Comparison of ENCODE assay signal across 18 cellular contexts in the genomic region with DNA sequence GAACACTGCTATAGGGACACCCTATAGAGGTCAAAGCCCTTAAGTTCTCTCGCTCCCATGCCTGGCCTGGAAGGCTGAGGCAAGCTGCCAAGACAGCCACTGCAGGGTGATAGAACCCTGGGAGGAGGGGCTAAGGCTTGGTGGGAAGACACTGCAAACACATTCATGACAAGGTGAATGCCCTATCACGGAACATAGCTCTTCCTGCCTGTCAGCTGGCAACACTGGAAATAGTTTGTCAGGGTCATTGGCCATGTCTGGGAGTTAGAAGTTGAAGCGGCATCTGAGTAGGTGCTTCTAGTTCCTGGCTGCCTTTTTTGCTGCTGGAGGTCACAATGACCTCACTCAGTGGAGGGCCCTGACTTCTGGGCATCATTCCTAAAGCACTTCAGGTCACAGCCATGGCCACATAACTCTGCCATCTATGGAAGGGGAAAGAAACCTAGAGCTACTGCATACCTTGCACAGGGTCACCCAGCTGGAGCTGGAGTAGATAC. TPM values are rescaled to one million over a fixed set of nuclear protein-coding genes. Genes with fewer than 3 reads are reported as not detected.
DNase-seq lines count a peak whose midpoint lies in the region; ATAC-seq, FAIRE-seq and TF ChIP-seq lines count a peak whose summit lies in the region.
"Had no signal": no experiment of that assay in that cellular context is flagged by ENCODE, and none has a peak within 500 bp of the region (broad histone marks: within the 10 kb centered on the region; RNA-seq: fewer than 3 reads in every experiment).

No MANE protein-coding gene starts in this region.

- in situ Hi-C loops in HepG2 (cut with HindIII; ENCODE audit: extremely low pct_ligation_motif_present, low pct_unique_long_range_greater_than_20kb), result no loop called here

- POLR2A ChIA-PET in HepG2 (lab: Yijun Ruan, JAX), result no interaction called here
- POLR2A ChIA-PET in activated CD8-positive, alpha-beta T cell treated with anti-CD3 and anti-CD28 coated beads for 36 hours (lab: Charles Lee), result no interaction called here

- peaks cover 6% of the 10 kb centered on the region for H3K4me1 Mint-ChIP-seq in activated CD8-positive, alpha-beta T cell treated with anti-CD3 and anti-CD28 coated beads for 36 hours (ENCODE audit: low read depth)

- H3K79me2 ChIP-seq in HepG2 (ENCODE audit: insufficient read depth, low read length), result no peaks in the 10 kb centered on the region

- no peak overlapping the region for H3K27ac Mint-ChIP-seq in activated CD8-positive, alpha-beta T cell treated with anti-CD3 and anti-CD28 coated beads for 36 hours

- no peak for FAIRE-seq in HepG2 (lab: Jason Lieb, UNC)
- FAIRE-seq: A549 had no signal

- H2AFZ ChIP-seq in HepG2 (ENCODE audit: low read length), result no peak overlapping the region

- H3K27me3 ChIP-seq in liver (ENCODE audit: control insufficient read depth in 4 of 4, insufficient read depth in 4 of 4, low read length in 3 of 4), result no peaks in the 10 kb centered on the region
- H3K27me3 ChIP-seq in HepG2 (ENCODE audit: control insufficient read depth in 1 of 2, insufficient read depth in 2 of 2, low read length in 2 of 2), result no peaks in the 10 kb centered on the region
- H3K27me3 ChIP-seq in muscle layer of duodenum (ENCODE audit: low read depth, low read length), result no peaks in the 10 kb centered on the region
- no peaks in the 10 kb centered on the region for H3K27me3 ChIP-seq in vagina

- peaks cover 0 to 6% (median 0%) of the 10 kb centered on the region in 4 donors for H3K36me3 ChIP-seq in liver (ENCODE audit: control insufficient read depth in 4 of 4, insufficient read depth in 3 of 4, low read depth in 1 of 4, low read length in 3 of 4)
- H3K36me3 ChIP-seq in HepG2 (replicated peaks in 1 of 2; ENCODE audit: control insufficient read depth in 1 of 2, insufficient read depth in 2 of 2, low read length in 2 of 2), result peaks cover 5 to 31% of the 10 kb centered on the region in 2 experiments; a peak in 4 of 5 replicates
- peaks cover 6 to 26% of the 10 kb centered on the region in 2 donors for H3K36me3 ChIP-seq in muscle layer of duodenum (ENCODE audit: control insufficient read depth in 1 of 2, insufficient read depth in 2 of 2, low read length in 2 of 2)
- H3K36me3 ChIP-seq in vagina, result peaks cover 0 to 28% of the 10 kb centered on the region in 2 donors

- no peaks in the 10 kb centered on the region for H3K9me3 Mint-ChIP-seq in activated CD8-positive, alpha-beta T cell treated with anti-CD3 and anti-CD28 coated beads for 36 hours
- H3K9me3 Mint-ChIP-seq: activated T-helper 17 cell treated with anti-CD3 and anti-CD28 coated beads, Interleukin-2, amount 50 U/mL, for 72 hours; naive B cell had no signal

- H3K27me3 Mint-ChIP-seq in activated CD8-positive, alpha-beta T cell treated with anti-CD3 and anti-CD28 coated beads for 36 hours, result no peaks in the 10 kb centered on the region

- H3K9me3 ChIP-seq in liver (ENCODE audit: control insufficient read depth in 4 of 4, low read length in 3 of 4) (no peaks in the 10 kb centered on the region), HepG2 (ENCODE audit: low read length) (no peaks in the 10 kb centered on the region), muscle layer of duodenum (ENCODE audit: control insufficient read depth in 1 of 2, low read length in 2 of 2) (no peaks in the 10 kb centered on the region), vagina (no peaks in the 10 kb centered on the region)
- H3K9me3 ChIP-seq: A549, spleen had no signal

- no peak overlapping the region for H3K4me2 ChIP-seq in HepG2 (ENCODE audit: low read depth, low read length)
- H3K4me2 ChIP-seq: A549 had no signal

- no peaks in the 10 kb centered on the region for H4K20me1 ChIP-seq in HepG2 (ENCODE audit: insufficient read depth, low read length)

- H3K36me3 Mint-ChIP-seq in activated CD8-positive, alpha-beta T cell treated with anti-CD3 and anti-CD28 coated beads for 36 hours (ENCODE audit: low read depth), result peaks cover 15% of the 10 kb centered on the region

- H3K9ac ChIP-seq in liver (ENCODE audit: low read depth in 1 of 2, low read length in 2 of 2), result no peak overlapping the region
- no peak overlapping the region for H3K9ac ChIP-seq in HepG2 (ENCODE audit: insufficient read depth, low read depth, low read length)

- WGBS in liver, result 31% methylated on average over 3 of the region's 3 CpGs
- 100% methylated on average over 2 of the region's 3 CpGs for WGBS in HepG2 (ENCODE audit: low lambda C conversion rate)

- TF ChIP-seq EP300 in HepG2 (IDR thresholded peaks at IDR 0.05; ENCODE audit: low read depth in 2 of 2, low read length in 2 of 2) (no peak), HepG2 (CRISPR knock-in tag; IDR thresholded peaks at IDR 0.05; ENCODE audit: borderline replicate concordance) (no peak)

- no peak overlapping the region for H3K4me3 Mint-ChIP-seq in activated CD8-positive, alpha-beta T cell treated with anti-CD3 and anti-CD28 coated beads for 36 hours
- H3K4me3 Mint-ChIP-seq: activated T-helper 17 cell treated with anti-CD3 and anti-CD28 coated beads, Interleukin-2, amount 50 U/mL, for 72 hours had no signal

- CTCF ChIA-PET in HepG2 (lab: Yijun Ruan, JAX; ENCODE audit: low intra/inter-chr PET ratio, low total read pairs), result no interaction called here
- CTCF ChIA-PET in activated CD8-positive, alpha-beta T cell treated with anti-CD3 and anti-CD28 coated beads for 36 hours (lab: Charles Lee), result interaction anchor here (0.5 kb wide), 1 partner anchor 216 kb away, joined by 4 read pairs; no protein-coding TSS in a partner anchor

- intact Hi-C loops in HepG2 (cut with micrococcal nuclease; ENCODE audit: unreplicated experiment), result no loop called here
- intact Hi-C loops in left cardiac atrium (cut with DNase I), result no loop called here
- intact Hi-C loops in vagina (cut with DNase I), result no loop called here
- intact Hi-C loops in activated CD8-positive, alpha-beta T cell treated with anti-CD3 and anti-CD28 coated beads for 36 hours (cut with micrococcal nuclease), result no loop called here

- H3K4me3 ChIP-seq in liver (ENCODE audit: low read depth in 1 of 3, low read length in 3 of 3) (no peak overlapping the region), HepG2 (replicated peaks in 1 of 3; ENCODE audit: insufficient read depth in 1 of 3, low read depth in 2 of 3, low read length in 3 of 3) (no peak overlapping the region), muscle layer of duodenum (ENCODE audit: low read depth in 1 of 2, low read length in 2 of 2) (no peak overlapping the region), vagina (no peak overlapping the region)
- H3K4me3 ChIP-seq: A549, spleen had no signal

- no peak for TF ChIP-seq CTCF in liver (IDR thresholded peaks at IDR 0.05; ENCODE audit: low read depth, low read length, missing input control)
- TF ChIP-seq CTCF in HepG2 (CRISPR knock-in tag; IDR thresholded peaks at IDR 0.05), result no peak
- no peak for TF ChIP-seq CTCF in vagina (IDR thresholded peaks at IDR 0.05)
- TF ChIP-seq CTCF in activated CD8-positive, alpha-beta T cell treated with anti-CD3 and anti-CD28 coated beads for 36 hours (IDR thresholded peaks at IDR 0.05), result no peak

- TF ChIP-seq RAD21 in liver (IDR thresholded peaks at IDR 0.05), result no peak
- TF ChIP-seq RAD21 in HepG2 (CRISPR knock-in tag; IDR thresholded peaks at IDR 0.05), result no peak

- H3K4me1 ChIP-seq in liver (ENCODE audit: control insufficient read depth in 4 of 4, insufficient read depth in 4 of 4, low read length in 3 of 4), result peaks cover 12 to 30% (median 26%) of the 10 kb centered on the region in 4 donors
- H3K4me1 ChIP-seq in HepG2 (ENCODE audit: insufficient read depth, low read length), result peaks cover 39% of the 10 kb centered on the region
- H3K4me1 ChIP-seq in muscle layer of duodenum (ENCODE audit: control insufficient read depth in 1 of 2, insufficient read depth in 2 of 2, low read length in 2 of 2), result peaks cover 7 to 27% of the 10 kb centered on the region in 2 donors
- H3K4me1 ChIP-seq in vagina, result peaks cover 37% of the 10 kb centered on the region
- H3K4me1 ChIP-seq: A549 had no signal

- ATAC-seq in HepG2, result no peak
- peak; percentile 43 to 45 for ATAC-seq in left cardiac atrium
- ATAC-seq in activated CD8-positive, alpha-beta T cell treated with anti-CD3 and anti-CD28 coated beads for 36 hours, result no peak
- ATAC-seq: A549; activated T-helper 17 cell treated with anti-CD3 and anti-CD28 coated beads, Interleukin-2, amount 50 U/mL, for 72 hours had no signal

- DNase-seq in HepG2 (ENCODE audit: low spot score), result no peak
- DNase-seq in left cardiac atrium, result peak; percentile 49
- no peak for DNase-seq in vagina (ENCODE audit: extremely low spot score in 2 of 2)
- DNase-seq in NCI-H446 treated with DMSO at 0.1 percent for 48 hours (lab: John Stamatoyannopoulos, UW), result no peak
- no peak for DNase-seq in activated CD8-positive, alpha-beta T cell treated with anti-CD3 and anti-CD28 coated beads for 36 hours
- DNase-seq in NCI-H526 treated with DMSO at 0.1 percent for 48 hours (lab: John Stamatoyannopoulos, UW), result no peak
- DNase-seq: activated CD8-positive, alpha-beta memory T cell treated with anti-CD3 and anti-CD28 coated beads for 24 hours; amniotic stem cell; DND-41; effector memory CD4-positive, alpha-beta T cell; H7; naive B cell; NCI-H345; spleen had no signal

- TF ChIP-seq POLR2A in HepG2 (IDR thresholded peaks at IDR 0.05; ENCODE audit: insufficient read depth in 1 of 2, low read depth in 2 of 2, low read length in 2 of 2) (no peak), vagina (IDR thresholded peaks at IDR 0.05) (no peak)

- H3K27ac ChIP-seq in liver (ENCODE audit: low read depth in 1 of 2, low read length in 2 of 2), result no peak overlapping the region
- H3K27ac ChIP-seq in HepG2 (ENCODE audit: extremely low read length, insufficient read depth, low read length), result no peak overlapping the region
- peak overlapping the region; percentile 11 for H3K27ac ChIP-seq in muscle layer of duodenum (ENCODE audit: low read length)
- H3K27ac ChIP-seq in vagina, result peak overlapping the region; percentile 7
- H3K27ac ChIP-seq: A549 had no signal

- no TSS peak for BruUV-seq in HepG2 (replicated peaks; lab: Mats Ljungman, UMichigan)

RNA-seq across cellular contexts. Expression of gene FABP3, which starts 4.2 kb away (rescaled TPM):
- total RNA-seq in liver (10 to 100 TPM in 1 of 2 donors, 1 to 10 TPM in 1; 4.2 to 28.2 TPM), HepG2 (2016; rRNA removed; fragmentation: Illumina TruSeq; extraction: Trizol) (0.24 and 0.46 TPM in 2 replicates), left cardiac atrium (1,000 to 10,000 TPM; 2,432 to 3,075 TPM), vagina (16.7 TPM)
- polyA plus RNA-seq in liver (1 to 10 TPM; 2.8 to 6.1 TPM), HepG2 (2011; rRNA removed) (0.21 and 0.37 TPM in 2 replicates)
- not detected in 2 replicates for total RNA-seq in HepG2 (2016; cell fraction: cytosol; rRNA removed; fragmentation: Illumina TruSeq; extraction: Trizol; ENCODE audit: low read depth)
- total RNA-seq in HepG2 (2016; cell fraction: insoluble cytoplasmic fraction; rRNA removed; fragmentation: Illumina TruSeq; extraction: Trizol), result 0.17 TPM in 1 of 2 replicates, not detected in the other
- 0.40 TPM in 1 of 2 replicates, not detected in the other for total RNA-seq in HepG2 (2016; cell fraction: membrane; rRNA removed; fragmentation: Illumina TruSeq; extraction: Trizol)
- total RNA-seq in HepG2 (2016; cell fraction: nucleus; rRNA removed; fragmentation: Illumina TruSeq; extraction: Trizol), result not detected in 2 replicates
- 0.28 and 0.64 TPM in 2 replicates for polyA plus RNA-seq in HepG2 (2011; cell fraction: cytosol; rRNA removed)
- 0.38 TPM in 1 of 2 replicates, not detected in the other for polyA plus RNA-seq in HepG2 (2011; cell fraction: nucleus; rRNA removed)
- 0.45 TPM in 1 of 2 replicates, not detected in the other for polyA plus RNA-seq in HepG2 (2012)
- not detected in 2 replicates for polyA plus RNA-seq in HepG2 (2016; cell fraction: cytosol; fragmentation: Illumina TruSeq; extraction: Trizol; ENCODE audit: low read depth)
- not detected in 2 replicates for polyA plus RNA-seq in HepG2 (2016; cell fraction: insoluble cytoplasmic fraction; fragmentation: Illumina TruSeq; extraction: Trizol; ENCODE audit: low read depth)
- 0.43 TPM in 1 of 2 replicates, not detected in the other for polyA plus RNA-seq in HepG2 (2016; cell fraction: membrane; fragmentation: Illumina TruSeq; extraction: Trizol; ENCODE audit: low read depth)
- not detected in 2 replicates for polyA plus RNA-seq in HepG2 (2016; cell fraction: nucleus; fragmentation: Illumina TruSeq; extraction: Trizol; ENCODE audit: insufficient read depth, low read depth)
- 0.82 and 10.2 TPM in 2 replicates for polyA minus RNA-seq in HepG2 (2011; rRNA and poly(A)+ RNA removed; ENCODE audit: low replicate concordance)
- polyA minus RNA-seq in HepG2 (2011; cell fraction: cytosol; rRNA and poly(A)+ RNA removed), result not detected in 2 replicates
- polyA minus RNA-seq in HepG2 (2011; cell fraction: nucleus; rRNA and poly(A)+ RNA removed), result not detected in 2 replicates
- total RNA-seq in activated CD8-positive, alpha-beta T cell treated with anti-CD3 and anti-CD28 coated beads for 36 hours, result under 1 TPM in 1 of 2 experiments, not detected in 1; 0.65 TPM
- total RNA-seq: activated T-helper 17 cell treated with anti-CD3 and anti-CD28 coated beads, Interleukin-2, amount 50 U/mL, for 72 hours had no signal
- polyA plus RNA-seq: A549 had no signal

RNA-seq across cellular contexts. Expression of gene SERINC2, which starts 44.4 kb away (rescaled TPM):
- total RNA-seq in liver, result 10 to 100 TPM in 1 of 2 donors, 1 to 10 TPM in 1; 4.9 to 27.8 TPM
- polyA plus RNA-seq in liver, result 10 to 100 TPM; 49.6 to 66.4 TPM
- 3.0 and 4.8 TPM in 2 replicates for total RNA-seq in HepG2 (2016; rRNA removed; fragmentation: Illumina TruSeq; extraction: Trizol)
- total RNA-seq in HepG2 (2016; cell fraction: cytosol; rRNA removed; fragmentation: Illumina TruSeq; extraction: Trizol; ENCODE audit: low read depth), result 9.1 and 12.6 TPM in 2 replicates
- total RNA-seq in HepG2 (2016; cell fraction: insoluble cytoplasmic fraction; rRNA removed; fragmentation: Illumina TruSeq; extraction: Trizol), result 2.2 and 4.5 TPM in 2 replicates
- total RNA-seq in HepG2 (2016; cell fraction: membrane; rRNA removed; fragmentation: Illumina TruSeq; extraction: Trizol), result 12.8 and 17.7 TPM in 2 replicates
- total RNA-seq in HepG2 (2016; cell fraction: nucleus; rRNA removed; fragmentation: Illumina TruSeq; extraction: Trizol), result 4.1 and 4.4 TPM in 2 replicates
- polyA plus RNA-seq in HepG2 (2011; rRNA removed), result 126 and 165 TPM in 2 replicates
- 143 and 167 TPM in 2 replicates for polyA plus RNA-seq in HepG2 (2011; cell fraction: cytosol; rRNA removed)
- polyA plus RNA-seq in HepG2 (2011; cell fraction: nucleus; rRNA removed), result 209 and 229 TPM in 2 replicates
- polyA plus RNA-seq in HepG2 (2012), result 90.5 and 102 TPM in 2 replicates
- polyA plus RNA-seq in HepG2 (2016; cell fraction: cytosol; fragmentation: Illumina TruSeq; extraction: Trizol; ENCODE audit: low read depth), result 28.9 and 29.6 TPM in 2 replicates
- 6.0 and 7.0 TPM in 2 replicates for polyA plus RNA-seq in HepG2 (2016; cell fraction: insoluble cytoplasmic fraction; fragmentation: Illumina TruSeq; extraction: Trizol; ENCODE audit: low read depth)
- 31.1 and 34.7 TPM in 2 replicates for polyA plus RNA-seq in HepG2 (2016; cell fraction: membrane; fragmentation: Illumina TruSeq; extraction: Trizol; ENCODE audit: low read depth)
- 13.8 and 14.5 TPM in 2 replicates for polyA plus RNA-seq in HepG2 (2016; cell fraction: nucleus; fragmentation: Illumina TruSeq; extraction: Trizol; ENCODE audit: insufficient read depth, low read depth)
- 18.6 and 182 TPM in 2 replicates for polyA minus RNA-seq in HepG2 (2011; rRNA and poly(A)+ RNA removed; ENCODE audit: low replicate concordance)
- 50.9 and 52.1 TPM in 2 replicates for polyA minus RNA-seq in HepG2 (2011; cell fraction: cytosol; rRNA and poly(A)+ RNA removed)
- 32.4 and 36.7 TPM in 2 replicates for polyA minus RNA-seq in HepG2 (2011; cell fraction: nucleus; rRNA and poly(A)+ RNA removed)
- total RNA-seq in left cardiac atrium, result 1 to 10 TPM; 2.4 to 2.9 TPM
- 17.4 TPM for total RNA-seq in vagina
- total RNA-seq in activated CD8-positive, alpha-beta T cell treated with anti-CD3 and anti-CD28 coated beads for 36 hours, result under 1 TPM in 1 of 2 experiments, not detected in 1; 0.16 TPM

Comparison
In these comparisons a context has a peak if more than half of its experiments do, and no peak if none do; other contexts are left out.
1. H3K27ac ChIP-seq: peak in muscle layer of duodenum (single experiment) and vagina (single experiment); none in liver (0 of 2) and HepG2 (single experiment).
2. ATAC-seq: peak in left cardiac atrium (2 of 2); none in HepG2 (single experiment) and activated CD8-positive, alpha-beta T cell treated with anti-CD3 and anti-CD28 coated beads for 36 hours (single experiment).
3. RNA of gene FABP3, which starts 4.2 kb away (total RNA-seq): 2,432 to 3,075 TPM in left cardiac atrium; 4.2 to 28.2 TPM in liver, 16.7 TPM in vagina (single experiment), 0.65 TPM in activated CD8-positive, alpha-beta T cell treated with anti-CD3 and anti-CD28 coated beads for 36 hours and 0.17 to 0.46 TPM in HepG2; every median in the first group is over 10 times any median in the second.